Comparison of ENCODE assay signal across 19 cellular contexts in the genomic region with DNA sequence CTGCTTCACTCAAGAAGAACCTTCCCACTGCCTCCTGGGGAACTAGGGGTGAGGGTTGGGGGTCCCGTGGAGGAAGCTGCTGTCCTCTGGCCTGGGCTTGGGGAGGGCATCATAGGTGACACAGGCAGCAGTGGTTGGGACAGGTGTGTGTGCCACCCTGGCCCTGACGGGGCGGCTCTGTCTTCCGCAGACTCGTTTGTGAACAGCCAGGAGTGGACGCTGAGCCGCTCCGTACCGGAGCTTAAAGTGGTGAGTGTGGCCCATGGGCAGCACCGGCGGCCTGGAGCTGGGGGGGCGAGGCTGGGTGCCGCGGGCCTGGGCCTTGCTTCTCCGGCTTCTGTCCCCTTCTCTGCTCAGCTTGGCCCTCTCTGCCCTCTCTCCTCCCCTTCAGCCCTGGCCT. TPM values are rescaled to one million over a fixed set of nuclear protein-coding genes. Genes with fewer than 3 reads are reported as not detected.
DNase-seq lines count a peak whose midpoint lies in the region; ATAC-seq, FAIRE-seq and TF ChIP-seq lines count a peak whose summit lies in the region.
"Had no signal": no experiment of that assay in that cellular context is flagged by ENCODE, and none has a peak within 500 bp of the region (broad histone marks: within the 10 kb centered on the region; RNA-seq: fewer than 3 reads in every experiment).

No MANE protein-coding gene starts in this region.

- peaks cover 48% of the 10 kb centered on the region for H3K79me2 ChIP-seq in hepatocyte

- H3K4me2 ChIP-seq in hepatocyte = peak overlapping the region; percentile 75

- H3K4me3 Mint-ChIP-seq in CD8-positive, alpha-beta memory T cell = peak overlapping the region in 5 of 7 donors; percentile 21 to 71 (median 69)
- peak overlapping the region; percentile 71 for H3K4me3 Mint-ChIP-seq in activated CD4-positive, alpha-beta memory T cell treated with anti-CD3 and anti-CD28 coated beads for 36 hours
- peak overlapping the region; percentile 11 for H3K4me3 Mint-ChIP-seq in progenitor cell of endocrine pancreas (ENCODE audit: low read depth)

- H3K4me3 ChIP-seq in CD8-positive, alpha-beta memory T cell (ENCODE audit: low read length) = no peak overlapping the region
- no peak overlapping the region for H3K4me3 ChIP-seq in hepatocyte
- no peak overlapping the region for H3K4me3 ChIP-seq in kidney (ENCODE audit: low read length in 2 of 2)
- H3K4me3 ChIP-seq: left ventricle myocardium inferior, MG63 had no signal

- H3K27me3 ChIP-seq in CD8-positive, alpha-beta memory T cell (ENCODE audit: insufficient read depth, low read length, poor library complexity, severe bottlenecking) = no peaks in the 10 kb centered on the region
- no peaks in the 10 kb centered on the region for H3K27me3 ChIP-seq in hepatocyte
- H3K27me3 ChIP-seq: MG63 had no signal

- H3K27ac ChIP-seq in CD8-positive, alpha-beta memory T cell (ENCODE audit: low read depth, low read length) = no peak overlapping the region
- no peak overlapping the region for H3K27ac ChIP-seq in hepatocyte
- no peak overlapping the region for H3K27ac ChIP-seq in kidney (ENCODE audit: low read depth in 2 of 2, low read length in 2 of 2)
- H3K27ac ChIP-seq: left ventricle myocardium inferior had no signal

- no peak for FAIRE-seq in kidney (lab: Jason Lieb, UNC)
- FAIRE-seq: D721Med had no signal

- no peaks in the 10 kb centered on the region for H3K9me3 Mint-ChIP-seq in CD8-positive, alpha-beta memory T cell
- H3K9me3 Mint-ChIP-seq in activated CD4-positive, alpha-beta memory T cell treated with anti-CD3 and anti-CD28 coated beads for 36 hours = no peaks in the 10 kb centered on the region
- no peaks in the 10 kb centered on the region for H3K9me3 Mint-ChIP-seq in progenitor cell of endocrine pancreas (ENCODE audit: low read depth)
- H3K9me3 Mint-ChIP-seq: endodermal cell, H9, nephron progenitor cell had no signal

- ATAC-seq in GM21717 (IDR thresholded peaks at IDR 0.05; ENCODE audit: unreplicated experiment) (no peak), GM21825 (IDR thresholded peaks at IDR 0.05; ENCODE audit: unreplicated experiment) (no peak)

- DNase-seq in CD8-positive, alpha-beta memory T cell = no peak
- no peak for DNase-seq in activated CD4-positive, alpha-beta memory T cell treated with anti-CD3 and anti-CD28 coated beads for 36 hours
- no peak for DNase-seq in hepatocyte (ENCODE audit: low spot score)
- no peak for DNase-seq in progenitor cell of endocrine pancreas (ENCODE audit: low spot score, unreplicated experiment)
- DNase-seq in Kasumi-1 (lab: John Stamatoyannopoulos, UW) = no peak
- no peak for DNase-seq in kidney
- DNase-seq: activated CD4-positive, alpha-beta T cell treated with anti-CD3 and anti-CD28 coated beads, Interleukin-2, amount 50 U/mL, for 4 hours; endodermal cell; foreskin melanocyte; H9; left ventricle myocardium inferior; MG63; NCI-H2029 treated with DMSO at 0.1 percent for 48 hours; nephron progenitor cell; retina had no signal

- H3K27me3 Mint-ChIP-seq in CD8-positive, alpha-beta memory T cell = peaks cover 0 to 5% of the 10 kb centered on the region in 2 donors
- H3K27me3 Mint-ChIP-seq in activated CD4-positive, alpha-beta memory T cell treated with anti-CD3 and anti-CD28 coated beads for 36 hours = peaks cover 5% of the 10 kb centered on the region
- peaks cover 2% of the 10 kb centered on the region for H3K27me3 Mint-ChIP-seq in progenitor cell of endocrine pancreas

- TF ChIP-seq CTCF in hepatocyte (IDR thresholded peaks at IDR 0.05; ENCODE audit: poor library complexity) = no peak
- no peak for TF ChIP-seq CTCF in progenitor cell of endocrine pancreas (IDR thresholded peaks at IDR 0.05; ENCODE audit: unreplicated experiment)
- no peak for TF ChIP-seq CTCF in kidney (IDR thresholded peaks at IDR 0.05; ENCODE audit: borderline replicate concordance, extremely low read depth, insufficient read depth)

- peaks cover 60% of the 10 kb centered on the region for H4K20me1 ChIP-seq in hepatocyte (ENCODE audit: insufficient read depth, poor library complexity, severe bottlenecking)

- CTCF ChIA-PET in CD8-positive, alpha-beta memory T cell (lab: Charles Lee) = interaction anchor here (0.9 to 1.7 kb wide), 3 partner anchors 128 to 162 kb away, joined by 3 to 4 read pairs (median 4); no protein-coding TSS in a partner anchor
- CTCF ChIA-PET in activated CD4-positive, alpha-beta memory T cell treated with anti-CD3 and anti-CD28 coated beads for 36 hours (lab: Charles Lee) = interaction anchor here (1.4 to 1.8 kb wide), 3 partner anchors 32 to 98 kb away, joined by 3 to 5 read pairs (median 3); no protein-coding TSS in a partner anchor

- H3K9me2 ChIP-seq in hepatocyte (replicated peaks; ENCODE audit: insufficient read depth) = no peaks in the 10 kb centered on the region

- no peak overlapping the region for H3K9ac ChIP-seq in kidney (ENCODE audit: low read length in 2 of 2)

- intact Hi-C loops in activated CD4-positive, alpha-beta memory T cell treated with anti-CD3 and anti-CD28 coated beads for 36 hours (cut with micrococcal nuclease) = loop anchor here (5.0 kb wide), 1 partner anchor 111 kb away; a partner anchor contains a TSS
- intact Hi-C loops in kidney (cut with DNase I) = loop anchor here (10.0 kb wide), 1 partner anchor 212 kb away; no protein-coding TSS in a partner anchor

- H3K27ac Mint-ChIP-seq in CD8-positive, alpha-beta memory T cell = peak overlapping the region in 6 of 8 donors; percentile 21 to 96 (median 72)
- H3K27ac Mint-ChIP-seq in activated CD4-positive, alpha-beta memory T cell treated with anti-CD3 and anti-CD28 coated beads for 36 hours = peak overlapping the region; percentile 85
- H3K27ac Mint-ChIP-seq in progenitor cell of endocrine pancreas = no peak overlapping the region
- H3K27ac Mint-ChIP-seq: nephron progenitor cell had no signal

- peaks cover 9 to 34% (median 10%) of the 10 kb centered on the region in 3 donors for H3K4me1 Mint-ChIP-seq in CD8-positive, alpha-beta memory T cell
- peaks cover 12% of the 10 kb centered on the region for H3K4me1 Mint-ChIP-seq in activated CD4-positive, alpha-beta memory T cell treated with anti-CD3 and anti-CD28 coated beads for 36 hours (ENCODE audit: low read depth)
- peaks cover 28% of the 10 kb centered on the region for H3K4me1 Mint-ChIP-seq in progenitor cell of endocrine pancreas (ENCODE audit: low read depth)

- peaks cover 5% of the 10 kb centered on the region for H3K4me1 ChIP-seq in CD8-positive, alpha-beta memory T cell (ENCODE audit: insufficient read depth, low read length)
- peaks cover 17% of the 10 kb centered on the region for H3K4me1 ChIP-seq in hepatocyte (ENCODE audit: insufficient read depth)
- no peaks in the 10 kb centered on the region for H3K4me1 ChIP-seq in kidney (ENCODE audit: control insufficient read depth in 1 of 2, insufficient read depth in 1 of 2, low read depth in 1 of 2, low read length in 2 of 2)

- H3K36me3 ChIP-seq in CD8-positive, alpha-beta memory T cell (ENCODE audit: insufficient read depth, low read length) = no peaks in the 10 kb centered on the region
- H3K36me3 ChIP-seq in hepatocyte (replicated peaks; ENCODE audit: insufficient read depth, low read depth) (no peaks in the 10 kb centered on the region), kidney (ENCODE audit: control insufficient read depth in 1 of 2, insufficient read depth in 2 of 2, low read length in 2 of 2) (peaks cover 9 to 23% of the 10 kb centered on the region in 2 donors)

- WGBS in hepatocyte (ENCODE audit: low lambda C conversion rate, missing lambda C conversion rate) = 96% methylated on average over 15 of the region's 15 CpGs

- POLR2A ChIA-PET in CD8-positive, alpha-beta memory T cell (lab: Charles Lee) = no interaction called here
- POLR2A ChIA-PET in activated CD4-positive, alpha-beta memory T cell treated with anti-CD3 and anti-CD28 coated beads for 36 hours (lab: Charles Lee) = interaction anchor here (0.6 kb wide), 1 partner anchor 233 kb away, joined by 3 read pairs; no protein-coding TSS in a partner anchor

- H3K36me3 Mint-ChIP-seq in CD8-positive, alpha-beta memory T cell = peaks cover 2 to 35% (median 3%) of the 10 kb centered on the region in 3 donors
- H3K36me3 Mint-ChIP-seq in activated CD4-positive, alpha-beta memory T cell treated with anti-CD3 and anti-CD28 coated beads for 36 hours = peaks cover 2% of the 10 kb centered on the region
- peaks cover 11% of the 10 kb centered on the region for H3K36me3 Mint-ChIP-seq in progenitor cell of endocrine pancreas (ENCODE audit: insufficient read depth)

- no peaks in the 10 kb centered on the region for H3K9me3 ChIP-seq in CD8-positive, alpha-beta memory T cell (ENCODE audit: low read length)
- H3K9me3 ChIP-seq in hepatocyte (ENCODE audit: low read depth) (no peaks in the 10 kb centered on the region), kidney (ENCODE audit: control insufficient read depth in 1 of 2, low read length in 2 of 2) (no peaks in the 10 kb centered on the region)
- H3K9me3 ChIP-seq: left ventricle myocardium inferior, MG63 had no signal

- no peak overlapping the region for H2AFZ ChIP-seq in hepatocyte

RNA-seq across cellular contexts. Expression of a gene that starts 30.3 kb away (rescaled TPM):
- total RNA-seq in CD8-positive, alpha-beta memory T cell = 10 to 100 TPM; 39.9 to 40.7 TPM
- polyA plus RNA-seq in CD8-positive, alpha-beta memory T cell = 8.0 TPM
- 10 to 100 TPM; 29.8 to 36.5 TPM for total RNA-seq in activated CD4-positive, alpha-beta memory T cell treated with anti-CD3 and anti-CD28 coated beads for 36 hours
- 23.7 and 44.0 TPM in 2 replicates for total RNA-seq in hepatocyte
- polyA plus RNA-seq in hepatocyte = 56.7 and 63.5 TPM in 2 replicates
- 112 and 114 TPM in 2 replicates for total RNA-seq in progenitor cell of endocrine pancreas
- total RNA-seq in kidney = 64.4 TPM
- polyA plus RNA-seq in kidney (ENCODE audit: insufficient read depth, low read depth, low replicate concordance) = 35.8 TPM

RNA-seq across cellular contexts. Expression of a gene that starts 33.3 kb away (rescaled TPM):
- 10 to 100 TPM; 81.7 to 83.5 TPM for total RNA-seq in CD8-positive, alpha-beta memory T cell
- polyA plus RNA-seq in CD8-positive, alpha-beta memory T cell = 69.7 TPM
- 10 to 100 TPM; 53.8 to 60.9 TPM for total RNA-seq in activated CD4-positive, alpha-beta memory T cell treated with anti-CD3 and anti-CD28 coated beads for 36 hours
- total RNA-seq in hepatocyte (40.5 and 45.0 TPM in 2 replicates), progenitor cell of endocrine pancreas (40.4 and 48.6 TPM in 2 replicates), kidney (36.9 TPM)
- polyA plus RNA-seq in hepatocyte (83.1 and 91.9 TPM in 2 replicates), kidney (ENCODE audit: insufficient read depth, low read depth, low replicate concordance) (79.9 TPM)

RNA-seq across cellular contexts. Expression of a gene that starts 36.0 kb away (rescaled TPM):
- 10 to 100 TPM; 83.1 to 88.8 TPM for total RNA-seq in CD8-positive, alpha-beta memory T cell
- 52.0 TPM for polyA plus RNA-seq in CD8-positive, alpha-beta memory T cell
- total RNA-seq in activated CD4-positive, alpha-beta memory T cell treated with anti-CD3 and anti-CD28 coated beads for 36 hours = 10 to 100 TPM; 56.8 to 57.4 TPM
- total RNA-seq in hepatocyte (105 and 107 TPM in 2 replicates), progenitor cell of endocrine pancreas (75.0 and 81.9 TPM in 2 replicates), kidney (71.2 TPM)
- polyA plus RNA-seq in hepatocyte (193 and 202 TPM in 2 replicates), kidney (ENCODE audit: insufficient read depth, low read depth, low replicate concordance) (116 TPM)

RNA-seq across cellular contexts. Expression of a gene that starts 50.9 kb away (rescaled TPM):
- total RNA-seq in CD8-positive, alpha-beta memory T cell = not detected
- not detected for polyA plus RNA-seq in CD8-positive, alpha-beta memory T cell
- not detected for total RNA-seq in activated CD4-positive, alpha-beta memory T cell treated with anti-CD3 and anti-CD28 coated beads for 36 hours
- not detected in 2 replicates for total RNA-seq in hepatocyte
- not detected in 2 replicates for polyA plus RNA-seq in hepatocyte
- total RNA-seq in progenitor cell of endocrine pancreas = 2.0 and 2.1 TPM in 2 replicates
- not detected for total RNA-seq in kidney
- polyA plus RNA-seq in kidney (ENCODE audit: insufficient read depth, low read depth, low replicate concordance) = not detected
- total RNA-seq: cerebellum, endodermal cell, H9 had no signal

RNA-seq across cellular contexts. Expression of a gene that starts 57.2 kb away (rescaled TPM):
- 100 to 1,000 TPM; 119 to 121 TPM for total RNA-seq in CD8-positive, alpha-beta memory T cell
- polyA plus RNA-seq in CD8-positive, alpha-beta memory T cell = 25.5 TPM
- total RNA-seq in activated CD4-positive, alpha-beta memory T cell treated with anti-CD3 and anti-CD28 coated beads for 36 hours = 10 to 100 TPM; 46.7 to 50.5 TPM
- 153 and 188 TPM in 2 replicates for total RNA-seq in hepatocyte
- 167 and 175 TPM in 2 replicates for polyA plus RNA-seq in hepatocyte
- 208 and 213 TPM in 2 replicates for total RNA-seq in progenitor cell of endocrine pancreas
- total RNA-seq in kidney = 104 TPM
- 150 TPM for polyA plus RNA-seq in kidney (ENCODE audit: insufficient read depth, low read depth, low replicate concordance)

Comparison
In these comparisons a context has a peak if more than half of its experiments do, and no peak if none do; other contexts are left out.
1. H3K4me3 Mint-ChIP-seq: peak in every context shown above with its lines; median percentile 71 in activated CD4-positive, alpha-beta memory T cell treated with anti-CD3 and anti-CD28 coated beads for 36 hours; 69 in CD8-positive, alpha-beta memory T cell; 11 in progenitor cell of endocrine pancreas.